ENCODE assay signal across 1 cellular context in genomic region chr1:92957020-92957734, GRCh38.
A peak's percentile ranks its signal among the peaks of the same experiment; 100 is the strongest.
TF ChIP-seq lines count a peak whose summit lies in the region.

No MANE protein-coding gene starts in this region.

TF ChIP-seq in K562, 482 proteins besides CTCF, POLR2A, EP300 and RAD21 (continued from another document):
- no peak for TF ChIP-seq RNF219 (CRISPR knock-in tag; IDR thresholded peaks at IDR 0.05)
- TF ChIP-seq RBM34 (IDR thresholded peaks at IDR 0.05; ENCODE audit: borderline replicate concordance, insufficient read depth, low read length), result no peak
- no peak for TF ChIP-seq ZNF717 (CRISPR knock-in tag; IDR thresholded peaks at IDR 0.05)
- no peak for TF ChIP-seq ZBTB12 (CRISPR knock-in tag; IDR thresholded peaks at IDR 0.05)
- no peak for TF ChIP-seq ZNF778 (CRISPR knock-in tag; IDR thresholded peaks at IDR 0.05)
- TF ChIP-seq ZMIZ1 (IDR thresholded peaks at IDR 0.05; ENCODE audit: low read depth in 2 of 2, low read length in 2 of 2), result peak in 1 of 2 experiments; percentile 59; a peak in 1 of 4 replicates
- no peak for TF ChIP-seq ELK1 (CRISPR knock-in tag; IDR thresholded peaks at IDR 0.05)
- TF ChIP-seq BRCA1 (IDR thresholded peaks at IDR 0.05), result no peak
- no peak for TF ChIP-seq BRCA1 (CRISPR knock-in tag; IDR thresholded peaks at IDR 0.05)
- peak; percentile 66 for TF ChIP-seq CTBP1 (IDR thresholded peaks at IDR 0.05; ENCODE audit: borderline replicate concordance)
